In the genomic region with DNA sequence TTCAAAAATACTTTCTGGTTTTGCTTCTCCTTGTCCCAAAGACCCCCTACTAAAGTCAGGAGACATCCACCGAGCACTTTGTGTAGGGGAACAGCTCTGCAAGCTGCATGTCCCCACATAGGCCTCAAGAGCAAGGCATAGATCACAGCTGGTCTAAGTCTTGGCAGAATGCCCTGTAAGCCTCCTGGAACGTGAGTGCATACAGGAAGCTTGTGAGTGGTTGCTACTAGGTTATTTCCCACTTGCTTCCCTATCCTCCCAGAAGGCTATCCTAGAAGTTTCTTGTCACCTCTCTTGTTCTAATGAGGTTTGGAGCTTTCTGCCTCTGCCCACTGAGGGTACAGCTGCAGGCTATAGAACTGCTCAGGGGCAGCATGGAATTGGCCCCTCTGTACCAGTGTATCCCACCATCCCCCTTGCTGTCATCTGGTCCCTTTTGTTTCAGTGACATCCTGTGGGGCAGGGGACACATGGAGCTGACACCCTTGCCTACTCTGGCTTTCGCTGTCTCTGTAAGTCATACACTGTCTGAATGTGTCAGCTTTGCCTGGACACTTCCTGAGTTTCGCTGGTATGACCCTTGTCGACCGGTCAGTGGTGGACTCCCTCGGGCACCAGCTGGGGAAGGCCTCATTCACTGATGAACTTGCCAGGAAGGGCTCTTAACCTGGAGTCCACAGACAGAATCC, we compare ENCODE assay signal across 11 cellular contexts. TPM values are rescaled to one million over a fixed set of nuclear protein-coding genes. Genes with fewer than 3 reads are reported as not detected.
A peak's percentile ranks its signal among the peaks of the same experiment; 100 is the strongest.
DNase-seq lines count a peak whose midpoint lies in the region; ATAC-seq and TF ChIP-seq lines count a peak whose summit lies in the region.
"Had no signal": no experiment of that assay in that cellular context is flagged by ENCODE, and none has a peak within 500 bp of the region (broad histone marks: within the 10 kb centered on the region; RNA-seq: fewer than 3 reads in every experiment).

No MANE protein-coding gene starts in this region.

- DNase-seq in DMS53 (lab: John Stamatoyannopoulos, UW) (peak; percentile 92), NCI-H1694 treated with DMSO at 0.1 percent for 48 hours (lab: John Stamatoyannopoulos, UW) (peak; percentile 63), astrocyte of the cerebellum (ENCODE audit: low read depth) (peak; percentile 38), left lung (no peak), UCSD-AML1 (lab: John Stamatoyannopoulos, UW; ENCODE audit: unreplicated experiment) (no peak)
- no peak for DNase-seq in stimulated activated CD4-positive, alpha-beta T cell treated with anti-CD3 and anti-CD28 coated beads, Interleukin-12 subunit alpha, Interleukin-12 subunit beta, amount 100 ng/mL, for 4 hours
- DNase-seq in stimulated activated CD4-positive, alpha-beta T cell treated with anti-CD3 and anti-CD28 coated beads, Interleukin-1b, Interleukin-23, amount 100 ng/mL, for 48 hours = no peak
- DNase-seq: Karpas-422 had no signal

- intact Hi-C loops in left lung (cut with DNase I) = no loop called here

- no peak for TF ChIP-seq CTCF in astrocyte of the cerebellum (IDR thresholded peaks at IDR 0.05; ENCODE audit: low read depth, low read length, missing control alignments)
- TF ChIP-seq CTCF in left lung (IDR thresholded peaks at IDR 0.05) = no peak

- H3K27me3 ChIP-seq in left lung = no peaks in the 10 kb centered on the region

- H3K27ac ChIP-seq in left lung = no peak overlapping the region

- H3K9me3 ChIP-seq in left lung = no peaks in the 10 kb centered on the region

- H3K4me3 ChIP-seq in astrocyte of the cerebellum (ENCODE audit: low read depth, low read length) (no peak overlapping the region), left lung (no peak overlapping the region)

- peaks cover 0 to 5% of the 10 kb centered on the region in 2 donors for H3K4me1 ChIP-seq in left lung

- H3K36me3 ChIP-seq in left lung = no peaks in the 10 kb centered on the region

- ATAC-seq in left lung (peak; percentile 62), HG03159 (IDR thresholded peaks at IDR 0.05; ENCODE audit: unreplicated experiment) (no peak)
- ATAC-seq: WTC11 had no signal

- in situ Hi-C loops in astrocyte of the cerebellum (cut with HindIII; ENCODE audit: low sequenced_read_pairs) = loop anchor here (25.0 kb wide), 1 partner anchor 1704 kb away; the partner anchor contains the start of genes APOBEC2, NFYA and OARD1

RNA-seq across cellular contexts. Expression of gene KCNK16, which starts 35.6 kb away (rescaled TPM):
- total RNA-seq in left lung = not detected
- total RNA-seq: H1, WTC11 had no signal

RNA-seq across cellular contexts. Expression of gene KCNK17, which starts 43.9 kb away (rescaled TPM):
- 1 to 10 TPM; 4.8 to 5.2 TPM for total RNA-seq in left lung

Comparison
In these comparisons a context has a peak if more than half of its experiments do, and no peak if none do; other contexts are left out.
1. DNase-seq: peak in DMS53 (single experiment), NCI-H1694 treated with DMSO at 0.1 percent for 48 hours (single experiment) and astrocyte of the cerebellum (single experiment); none in left lung (0 of 2), stimulated activated CD4-positive, alpha-beta T cell treated with anti-CD3 and anti-CD28 coated beads, Interleukin-12 subunit alpha, Interleukin-12 subunit beta, amount 100 ng/mL, for 4 hours (single experiment), stimulated activated CD4-positive, alpha-beta T cell treated with anti-CD3 and anti-CD28 coated beads, Interleukin-1b, Interleukin-23, amount 100 ng/mL, for 48 hours (single experiment) and UCSD-AML1 (single experiment).